Comparison of ENCODE assay signal across 26 cellular contexts in genomic region chr16:10995555-10995954, GRCh38. TPM values are rescaled to one million over a fixed set of nuclear protein-coding genes. Genes with fewer than 3 reads are reported as not detected.
DNase-seq lines count a peak whose midpoint lies in the region; ATAC-seq lines count a peak whose summit lies in the region.
"Had no signal": no experiment of that assay in that cellular context is flagged by ENCODE, and none has a peak within 500 bp of the region (broad histone marks: within the 10 kb centered on the region; RNA-seq: fewer than 3 reads in every experiment).

No MANE protein-coding gene starts in this region.

- H3K18ac ChIP-seq in mesenchymal stem cell (ENCODE audit: low read depth in 1 of 2, low read length in 2 of 2), result no peak overlapping the region

- no peak overlapping the region for H3K9ac ChIP-seq in mesenchymal stem cell (ENCODE audit: low read length)
- H3K9ac ChIP-seq: BLaER1 treated with 17β-estradiol and CSF1 and Interleukin-3, amounts not matched to agents 10 nM and 100 nM; neural progenitor cell had no signal

- H3K4ac ChIP-seq in mesenchymal stem cell (ENCODE audit: low read depth in 1 of 2, low read length in 2 of 2), result no peak overlapping the region

- no peak overlapping the region for H2AFZ ChIP-seq in mesenchymal stem cell (ENCODE audit: low read depth, low read length)
- H2AFZ ChIP-seq: neural progenitor cell had no signal

- peak overlapping the region; percentile 11 for H2BK120ac ChIP-seq in mesenchymal stem cell (ENCODE audit: low read depth, low read length)

- in situ Hi-C loops in KBM-7 (cut with MboI; ENCODE audit: low pct_unique_long_range_greater_than_20kb, low sequenced_read_pairs), result no loop called here

- H4K91ac ChIP-seq in mesenchymal stem cell (ENCODE audit: low read length), result no peak overlapping the region

- H2BK15ac ChIP-seq in mesenchymal stem cell (ENCODE audit: low read depth, poor library complexity, severe bottlenecking), result no peak overlapping the region

- H4K8ac ChIP-seq in mesenchymal stem cell (ENCODE audit: low read length), result no peak overlapping the region

- no peak overlapping the region for H3K14ac ChIP-seq in mesenchymal stem cell (ENCODE audit: low read length in 2 of 2)

- H3K4me1 ChIP-seq in mesenchymal stem cell (ENCODE audit: control insufficient read depth, insufficient read depth, low read depth, low read length), result peaks cover 18% of the 10 kb centered on the region
- H3K4me1 ChIP-seq: neural progenitor cell, pancreas had no signal

- H3K4me2 ChIP-seq in mesenchymal stem cell (ENCODE audit: low read length, poor library complexity, severe bottlenecking), result no peak overlapping the region
- H3K4me2 ChIP-seq: neural progenitor cell had no signal

- peaks cover 22 to 42% of the 10 kb centered on the region in 2 experiments for H3K36me3 ChIP-seq in mesenchymal stem cell (ENCODE audit: control insufficient read depth in 1 of 2, insufficient read depth in 2 of 2, low read depth in 1 of 2, low read length in 2 of 2)
- H3K36me3 ChIP-seq: neural progenitor cell had no signal

- no peak overlapping the region for H2AK5ac ChIP-seq in mesenchymal stem cell (ENCODE audit: low read length, severe bottlenecking)

- no peak for ATAC-seq in GM18498 (IDR thresholded peaks at IDR 0.05; ENCODE audit: unreplicated experiment)
- ATAC-seq in HG03457 (IDR thresholded peaks at IDR 0.05; ENCODE audit: unreplicated experiment), result no peak
- ATAC-seq: activated T-cell treated with anti-CD3 and anti-CD28 coated beads, Interleukin-2, amount 50 U/mL, for 4 hours; esophagus mucosa; pancreas had no signal

- H3K23ac ChIP-seq in mesenchymal stem cell (ENCODE audit: low read length in 2 of 2), result no peak overlapping the region

- H2BK12ac ChIP-seq in mesenchymal stem cell (ENCODE audit: low read length in 2 of 2), result no peak overlapping the region

- no peak overlapping the region for H3K4me3 ChIP-seq in mesenchymal stem cell (ENCODE audit: insufficient read depth in 1 of 2, low read depth in 1 of 2, low read length in 2 of 2)
- H3K4me3 ChIP-seq: BLaER1 treated with 17β-estradiol and CSF1 and Interleukin-3, amounts not matched to agents 10 nM and 100 nM; left ventricle myocardium inferior; neural progenitor cell; pancreas had no signal

- no peak overlapping the region for H2BK5ac ChIP-seq in mesenchymal stem cell (ENCODE audit: low read depth, low read length, poor library complexity, severe bottlenecking)

- H3K9me3 ChIP-seq in mesenchymal stem cell (ENCODE audit: control insufficient read depth, low read length), result no peaks in the 10 kb centered on the region
- H3K9me3 ChIP-seq: BLaER1 treated with 17β-estradiol and CSF1 and Interleukin-3, amounts not matched to agents 10 nM and 100 nM; left ventricle myocardium inferior; pancreas had no signal

- H3K27me3 ChIP-seq in mesenchymal stem cell (ENCODE audit: control insufficient read depth in 1 of 2, insufficient read depth in 1 of 2, low read length in 2 of 2), result no peaks in the 10 kb centered on the region
- H3K27me3 ChIP-seq: BLaER1 treated with 17β-estradiol and CSF1 and Interleukin-3, amounts not matched to agents 10 nM and 100 nM; neural progenitor cell; pancreas had no signal

- 89% methylated on average over 5 of the region's 5 CpGs for WGBS in mesenchymal stem cell

- peaks cover 31% of the 10 kb centered on the region for H3K79me1 ChIP-seq in mesenchymal stem cell (replicated peaks; ENCODE audit: low read length, poor library complexity, severe bottlenecking)

- H3K27ac ChIP-seq in mesenchymal stem cell (ENCODE audit: low read length, poor library complexity, severe bottlenecking), result no peak overlapping the region
- H3K27ac ChIP-seq: 22Rv1, HL-60, left ventricle myocardium inferior, neural progenitor cell, pancreas had no signal

- DNase-seq in SIG-M5 treated with dmso at 0.1 percent for 504 hours (lab: John Stamatoyannopoulos, UW; ENCODE audit: unreplicated experiment), result peak; percentile 39
- DNase-seq in SIG-M5 (lab: John Stamatoyannopoulos, UW), result no peak
- DNase-seq in KBM-7, result peak; percentile 66
- DNase-seq in SKM-1 treated with dmso at 0.1 percent for 144 hours (lab: John Stamatoyannopoulos, UW; ENCODE audit: unreplicated experiment), result peak; percentile 25
- DNase-seq in mesenchymal stem cell, result no peak
- DNase-seq in HuH-7 (ENCODE audit: low spot score), result no peak
- DNase-seq: activated CD4-positive, alpha-beta T cell treated with anti-CD3 and anti-CD28 coated beads for 1 hour; activated gamma-delta T cell; activated T-cell treated with anti-CD3 and anti-CD28 coated beads, Interleukin-2, amount 50 U/mL, for 4 hours; caudate nucleus; COR-L47; cortex of kidney; Kasumi-1; left ventricle myocardium inferior; NCI-H1092; NCI-H1694; NCI-H510A; pancreas; stimulated activated naive CD4-positive, alpha-beta T cell had no signal

RNA-seq across cellular contexts. Expression of gene CLEC16A, which starts 51.2 kb away (rescaled TPM):
- 8.6 TPM for polyA plus RNA-seq in mesenchymal stem cell (2013, experiment 1 of 2)
- polyA plus RNA-seq in mesenchymal stem cell (2013, experiment 2 of 2), result 8.3 TPM

RNA-seq across cellular contexts. Expression of gene DEXI, which starts 53.3 kb away (rescaled TPM):
- 26.6 TPM for polyA plus RNA-seq in mesenchymal stem cell (2013, experiment 1 of 2)
- polyA plus RNA-seq in mesenchymal stem cell (2013, experiment 2 of 2), result 28.1 TPM

Comparison
In these comparisons a context has a peak if more than half of its experiments do, and no peak if none do; other contexts are left out.
1. DNase-seq: peak in SIG-M5 treated with dmso at 0.1 percent for 504 hours (single experiment), KBM-7 (single experiment) and SKM-1 treated with dmso at 0.1 percent for 144 hours (single experiment); none in SIG-M5 (single experiment), mesenchymal stem cell (single experiment) and HuH-7 (single experiment).